ENCODE assay signal across 8 cellular contexts in the genomic region with DNA sequence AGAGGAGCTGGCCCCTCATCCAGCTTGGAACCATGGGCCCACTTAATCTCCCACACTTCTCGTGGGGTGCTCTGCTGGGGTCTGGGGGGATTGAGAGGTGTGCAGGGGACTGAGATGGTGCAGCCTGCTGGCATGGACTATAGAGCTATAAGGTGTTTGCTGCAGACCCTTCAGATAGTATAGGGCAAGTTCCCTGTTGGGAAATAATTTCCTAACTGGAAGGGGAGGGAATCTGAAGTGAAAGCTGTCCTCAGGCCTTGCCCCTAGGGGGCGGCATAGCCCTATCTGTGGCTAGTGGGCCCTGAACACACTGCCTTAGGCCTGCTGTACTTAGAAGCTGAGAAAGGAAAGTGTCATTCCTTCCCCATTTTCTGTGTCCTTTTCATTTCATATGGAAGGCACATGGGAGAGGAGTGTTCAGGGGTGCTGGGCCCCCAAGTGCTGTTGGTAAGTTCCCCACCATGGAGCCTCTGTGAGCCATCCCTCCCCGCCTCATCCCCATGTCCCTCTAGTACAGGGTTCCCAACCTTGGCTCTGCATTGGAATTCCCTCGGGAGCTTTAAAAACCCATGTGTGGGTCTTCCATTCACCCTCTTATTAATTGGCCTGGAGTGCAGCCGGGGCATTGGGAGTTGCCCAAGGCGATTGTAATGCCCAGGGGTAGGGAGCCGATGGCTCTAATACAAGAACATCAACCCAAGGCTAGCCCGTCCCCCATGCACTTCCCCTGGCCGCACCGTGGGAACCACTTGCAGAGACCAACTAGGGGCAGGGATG. TPM values are rescaled to one million over a fixed set of nuclear protein-coding genes. Genes with fewer than 3 reads are reported as not detected.
A peak's percentile ranks its signal among the peaks of the same experiment; 100 is the strongest.
DNase-seq lines count a peak whose midpoint lies in the region; ATAC-seq, FAIRE-seq and TF ChIP-seq lines count a peak whose summit lies in the region.

No MANE protein-coding gene starts in this region.

- H3K4me3 ChIP-seq in AG10803 (ENCODE audit: low read length) (no peak overlapping the region), colonic mucosa (no peak overlapping the region), left lung (no peak overlapping the region)

- H3K27me3 ChIP-seq in colonic mucosa (no peaks in the 10 kb centered on the region), left lung (peaks cover 0 to 11% of the 10 kb centered on the region in 2 donors)

- H3K36me3 Mint-ChIP-seq in WTC11 = peaks cover 19% of the 10 kb centered on the region

- CTCF ChIA-PET in WTC11 (lab: Charles Lee) = interaction anchor here (0.6 to 8.4 kb wide), 59 partner anchors 8 to 420 kb away, joined by 3 to 118 read pairs (median 5); partner anchors contain the start of genes EFCAB13, RPRML and WNT9B

- peak; percentile 76 for DNase-seq in AG10803 (ENCODE audit: low read depth)
- peak; percentile 51 for DNase-seq in GM19239 (ENCODE audit: insufficient read length, low spot score)
- peak; percentile 86 for DNase-seq in NCI-H2227 (lab: John Stamatoyannopoulos, UW; ENCODE audit: unreplicated experiment)
- peak; percentile 87 for DNase-seq in WTC11 (ENCODE audit: low spot score)
- peak; percentile 71 for DNase-seq in colonic mucosa
- DNase-seq in left lung = peak in 1 of 2 donors; percentile 49
- peak; percentile 21 for DNase-seq in stimulated activated CD8-positive, alpha-beta memory T cell treated with anti-CD3 and anti-CD28 coated beads, Interleukin-7, amount 100 ng/mL, for 24 hours (ENCODE audit: low read depth)
- no peak for DNase-seq in cortex of kidney (lab: John Stamatoyannopoulos, UW)

- intact Hi-C loops in colonic mucosa (cut with DNase I) (loop anchor here (2.0 to 5.0 kb wide), 2 partner anchors 58 to 100 kb away; no protein-coding TSS in a partner anchor), left lung (cut with DNase I) (loop anchor here in 1 of 2 donors (10.0 kb wide), 1 partner anchor 52 kb away; no protein-coding TSS in a partner anchor)

- ATAC-seq in WTC11 (peak; percentile 62), left lung (peak; percentile 86)

- FAIRE-seq in GM19239 (lab: Jason Lieb, UNC) = no peak

- no peaks in the 10 kb centered on the region for H3K9me3 Mint-ChIP-seq in WTC11

- H3K4me3 Mint-ChIP-seq in WTC11 = no peak overlapping the region

- TF ChIP-seq CTCF in AG10803 (conservative IDR thresholded peaks at IDR 0.05; ENCODE audit: low read length) (peak; percentile 98), WTC11 (IDR thresholded peaks at IDR 0.05) (peak; percentile 85), colonic mucosa (IDR thresholded peaks at IDR 0.05) (peak; percentile 76), left lung (IDR thresholded peaks at IDR 0.05) (peak; percentile 66 to 72)

- no peak overlapping the region for H3K27ac ChIP-seq in colonic mucosa
- no peak overlapping the region for H3K27ac ChIP-seq in left lung

- H3K36me3 ChIP-seq in colonic mucosa (peaks cover 9% of the 10 kb centered on the region), left lung (peaks cover 0 to 39% of the 10 kb centered on the region in 2 donors)

- H3K27me3 Mint-ChIP-seq in WTC11 (ENCODE audit: low read depth) = no peaks in the 10 kb centered on the region

- H3K4me1 Mint-ChIP-seq in WTC11 = peaks cover 40% of the 10 kb centered on the region

- POLR2A ChIA-PET in WTC11 (lab: Charles Lee) = interaction anchor here (0.7 to 0.8 kb wide), 2 partner anchors 73 to 122 kb away, joined by 3 read pairs; no protein-coding TSS in a partner anchor

- no peak overlapping the region for H3K9ac ChIP-seq in colonic mucosa (ENCODE audit: low read depth in 2 of 2, low read length in 2 of 2)

- H3K4me1 ChIP-seq in colonic mucosa = no peaks in the 10 kb centered on the region
- H3K4me1 ChIP-seq in left lung = peaks cover 6 to 17% of the 10 kb centered on the region in 2 donors

- no peak overlapping the region for H3K27ac Mint-ChIP-seq in WTC11

- no peaks in the 10 kb centered on the region for H3K9me3 ChIP-seq in colonic mucosa
- no peaks in the 10 kb centered on the region for H3K9me3 ChIP-seq in left lung

TF ChIP-seq in WTC11, 78 proteins besides CTCF, POLR2A, EP300 and RAD21:
- TF ChIP-seq ZNF232 (CRISPR knock-in tag; IDR thresholded peaks at IDR 0.05) (no peak), ZBTB21 (CRISPR knock-in tag; IDR thresholded peaks at IDR 0.05; ENCODE audit: borderline replicate concordance) (no peak), NFE2L1 (CRISPR knock-in tag; IDR thresholded peaks at IDR 0.05) (0 out of 2 replicates have a peak, but pooled peaks have one; percentile 11), GRHL2 (CRISPR knock-in tag; IDR thresholded peaks at IDR 0.05; ENCODE audit: insufficient replicate concordance, severe bottlenecking) (no peak)
- TF ChIP-seq, protein P1, sequence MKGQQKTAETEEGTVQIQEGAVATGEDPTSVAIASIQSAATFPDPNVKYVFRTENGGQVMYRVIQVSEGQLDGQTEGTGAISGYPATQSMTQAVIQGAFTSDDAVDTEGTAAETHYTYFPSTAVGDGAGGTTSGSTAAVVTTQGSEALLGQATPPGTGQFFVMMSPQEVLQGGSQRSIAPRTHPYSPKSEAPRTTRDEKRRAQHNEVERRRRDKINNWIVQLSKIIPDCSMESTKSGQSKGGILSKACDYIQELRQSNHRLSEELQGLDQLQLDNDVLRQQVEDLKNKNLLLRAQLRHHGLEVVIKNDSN (CRISPR knock-in tag; IDR thresholded peaks at IDR 0.05) = no peak

RNA-seq across cellular contexts. Expression of gene GOSR2, which starts 19.7 kb away (rescaled TPM):
- total RNA-seq in WTC11 (2021) (37.6 to 45.8 TPM (median 40.1 TPM) in 3 replicates), colonic mucosa (10 to 100 TPM; 36.5 to 39.4 TPM), left lung (10 to 100 TPM; 53.9 to 67.4 TPM)

RNA-seq across cellular contexts. Expression of gene RPRML, which starts 36.4 kb away (rescaled TPM):
- total RNA-seq in WTC11 (2021) = 3.1 to 4.9 TPM (median 4.7 TPM) in 3 replicates
- not detected for total RNA-seq in colonic mucosa
- not detected for total RNA-seq in left lung
